In the genomic region with DNA sequence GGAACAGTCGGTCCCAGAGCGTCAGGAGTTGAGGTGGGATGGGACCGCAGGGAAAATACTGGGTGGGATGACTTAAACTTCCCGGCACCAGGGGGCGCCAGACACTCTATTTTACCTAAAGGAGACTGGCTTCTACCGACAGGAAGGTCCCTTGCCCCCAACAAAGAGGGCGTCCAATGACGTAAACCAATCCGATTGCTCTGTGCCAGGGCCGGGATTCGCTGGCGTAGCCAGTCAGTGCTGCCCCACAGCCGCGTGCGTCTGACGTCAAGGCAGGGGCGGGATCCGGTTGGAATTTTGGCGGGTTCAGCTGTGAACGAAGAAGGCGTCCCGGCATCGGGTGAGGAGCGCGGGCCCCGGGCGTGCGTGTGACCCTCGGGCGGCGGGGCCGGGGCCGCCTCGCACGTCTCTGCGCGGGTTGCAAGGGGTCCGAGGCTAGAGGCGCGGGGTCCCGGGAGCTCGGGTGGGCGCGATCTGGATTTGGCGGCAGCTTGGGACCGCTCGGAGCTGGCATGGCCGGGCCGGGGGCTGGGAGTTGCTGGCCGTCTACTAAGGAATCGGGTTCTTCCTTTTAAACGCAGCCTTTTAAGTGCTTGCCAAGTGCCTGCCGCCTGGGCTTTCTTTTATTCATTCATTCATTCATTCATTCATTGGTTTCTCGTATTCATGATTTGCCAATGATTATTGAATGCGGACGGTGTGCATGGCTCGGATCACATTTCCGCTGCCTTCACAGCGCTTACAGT, we compare ENCODE assay signal across 1 cellular context.
A peak's percentile ranks its signal among the peaks of the same experiment; 100 is the strongest.
TF ChIP-seq lines count a peak whose summit lies in the region.

A gene (plus strand): TSS at position 292 of the 746 bp plus-strand sequence. CDS start 2,645 bp downstream, outside the sequence.

TF ChIP-seq in K562, 482 proteins besides CTCF, POLR2A, EP300 and RAD21 (continued from another document and continues in another):
- TF ChIP-seq, protein P1, sequence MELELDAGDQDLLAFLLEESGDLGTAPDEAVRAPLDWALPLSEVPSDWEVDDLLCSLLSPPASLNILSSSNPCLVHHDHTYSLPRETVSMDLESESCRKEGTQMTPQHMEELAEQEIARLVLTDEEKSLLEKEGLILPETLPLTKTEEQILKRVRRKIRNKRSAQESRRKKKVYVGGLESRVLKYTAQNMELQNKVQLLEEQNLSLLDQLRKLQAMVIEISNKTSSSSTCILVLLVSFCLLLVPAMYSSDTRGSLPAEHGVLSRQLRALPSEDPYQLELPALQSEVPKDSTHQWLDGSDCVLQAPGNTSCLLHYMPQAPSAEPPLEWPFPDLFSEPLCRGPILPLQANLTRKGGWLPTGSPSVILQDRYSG (tag; conservative IDR thresholded peaks at IDR 0.05; ENCODE audit: low read depth) = no peak
- TF ChIP-seq RBM14 (IDR thresholded peaks at IDR 0.05; ENCODE audit: borderline replicate concordance, insufficient read depth, low read depth, low read length) (no peak), SRSF1 (IDR thresholded peaks at IDR 0.05; ENCODE audit: low read depth, low read length) (no peak), NEUROD1 (IDR thresholded peaks at IDR 0.05; ENCODE audit: borderline replicate concordance, low read depth, low read length, partially characterized antibody) (peak; percentile 33), TRIM28 (IDR thresholded peaks at IDR 0.05) (no peak), ZNF121 (CRISPR knock-in tag; conservative IDR thresholded peaks at IDR 0.05) (no peak), HDAC2 (IDR thresholded peaks at IDR 0.05) (peak; percentile 14; the same call in 1 of the 2 replicates), GTF2A2 (tag; IDR thresholded peaks at IDR 0.05) (no peak), POLR2H (tag; IDR thresholded peaks at IDR 0.05; ENCODE audit: low read depth) (no peak), SRSF7 (optimal IDR thresholded peaks at IDR 0.05; ENCODE audit: low read depth, low read length) (no peak), RB1 (IDR thresholded peaks at IDR 0.05; ENCODE audit: low read depth) (peak; percentile 96), E2F3 (CRISPR knock-in tag; IDR thresholded peaks at IDR 0.05) (peak; percentile 91), CHD4 (IDR thresholded peaks at IDR 0.05; ENCODE audit: insufficient read depth, insufficient replicate concordance, low read depth, low read length, poor library complexity, severe bottlenecking) (no peak), ETV6 (IDR thresholded peaks at IDR 0.05; ENCODE audit: borderline replicate concordance in 1 of 2, low read depth in 2 of 2, low read length in 1 of 2) (peak in 1 of 2 experiments; percentile 27; a peak in 1 of 4 replicates), ETV6 (CRISPR knock-in tag; IDR thresholded peaks at IDR 0.05; ENCODE audit: borderline replicate concordance) (no peak), RHOXF2B (CRISPR knock-in tag; conservative IDR thresholded peaks at IDR 0.05) (no peak), NR2C1 (IDR thresholded peaks at IDR 0.05) (no peak), NR2C1 (tag; IDR thresholded peaks at IDR 0.05) (no peak), SMAD1 (IDR thresholded peaks at IDR 0.05; ENCODE audit: low read depth, low read length, partially characterized antibody) (no peak), ZNF436 (CRISPR knock-in tag; IDR thresholded peaks at IDR 0.05) (no peak), MIER1 (IDR thresholded peaks at IDR 0.05; ENCODE audit: low read depth) (no peak; the same call in 1 of the 2 replicates), SREBF2 (CRISPR knock-in tag; IDR thresholded peaks at IDR 0.05) (no peak), BMI1 (IDR thresholded peaks at IDR 0.05; ENCODE audit: low read length) (no peak), KHSRP (IDR thresholded peaks at IDR 0.05) (no peak), MAFF (IDR thresholded peaks at IDR 0.05; ENCODE audit: low read length) (no peak), POLR2G (IDR thresholded peaks at IDR 0.05; ENCODE audit: low read depth, low read length) (peak; percentile 90), HSF4 (CRISPR knock-in tag; IDR thresholded peaks at IDR 0.05; ENCODE audit: borderline replicate concordance) (no peak), ZNF830 (CRISPR knock-in tag; IDR thresholded peaks at IDR 0.05) (no peak), ZEB2 (IDR thresholded peaks at IDR 0.05) (no peak), RBM17 (IDR thresholded peaks at IDR 0.05; ENCODE audit: borderline replicate concordance, low read depth, low read length) (no peak), ZNF507 (tag; conservative IDR thresholded peaks at IDR 0.05) (no peak), ZNF668 (CRISPR knock-in tag; IDR thresholded peaks at IDR 0.05) (no peak), ZNF707 (CRISPR knock-in tag; conservative IDR thresholded peaks at IDR 0.05) (no peak), DACH1 (IDR thresholded peaks at IDR 0.05; ENCODE audit: partially characterized antibody) (peak; percentile 38)
- TF ChIP-seq, protein P2, sequence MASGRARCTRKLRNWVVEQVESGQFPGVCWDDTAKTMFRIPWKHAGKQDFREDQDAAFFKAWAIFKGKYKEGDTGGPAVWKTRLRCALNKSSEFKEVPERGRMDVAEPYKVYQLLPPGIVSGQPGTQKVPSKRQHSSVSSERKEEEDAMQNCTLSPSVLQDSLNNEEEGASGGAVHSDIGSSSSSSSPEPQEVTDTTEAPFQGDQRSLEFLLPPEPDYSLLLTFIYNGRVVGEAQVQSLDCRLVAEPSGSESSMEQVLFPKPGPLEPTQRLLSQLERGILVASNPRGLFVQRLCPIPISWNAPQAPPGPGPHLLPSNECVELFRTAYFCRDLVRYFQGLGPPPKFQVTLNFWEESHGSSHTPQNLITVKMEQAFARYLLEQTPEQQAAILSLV (tag; IDR thresholded peaks at IDR 0.05) = no peak
- TF ChIP-seq, protein P3, sequence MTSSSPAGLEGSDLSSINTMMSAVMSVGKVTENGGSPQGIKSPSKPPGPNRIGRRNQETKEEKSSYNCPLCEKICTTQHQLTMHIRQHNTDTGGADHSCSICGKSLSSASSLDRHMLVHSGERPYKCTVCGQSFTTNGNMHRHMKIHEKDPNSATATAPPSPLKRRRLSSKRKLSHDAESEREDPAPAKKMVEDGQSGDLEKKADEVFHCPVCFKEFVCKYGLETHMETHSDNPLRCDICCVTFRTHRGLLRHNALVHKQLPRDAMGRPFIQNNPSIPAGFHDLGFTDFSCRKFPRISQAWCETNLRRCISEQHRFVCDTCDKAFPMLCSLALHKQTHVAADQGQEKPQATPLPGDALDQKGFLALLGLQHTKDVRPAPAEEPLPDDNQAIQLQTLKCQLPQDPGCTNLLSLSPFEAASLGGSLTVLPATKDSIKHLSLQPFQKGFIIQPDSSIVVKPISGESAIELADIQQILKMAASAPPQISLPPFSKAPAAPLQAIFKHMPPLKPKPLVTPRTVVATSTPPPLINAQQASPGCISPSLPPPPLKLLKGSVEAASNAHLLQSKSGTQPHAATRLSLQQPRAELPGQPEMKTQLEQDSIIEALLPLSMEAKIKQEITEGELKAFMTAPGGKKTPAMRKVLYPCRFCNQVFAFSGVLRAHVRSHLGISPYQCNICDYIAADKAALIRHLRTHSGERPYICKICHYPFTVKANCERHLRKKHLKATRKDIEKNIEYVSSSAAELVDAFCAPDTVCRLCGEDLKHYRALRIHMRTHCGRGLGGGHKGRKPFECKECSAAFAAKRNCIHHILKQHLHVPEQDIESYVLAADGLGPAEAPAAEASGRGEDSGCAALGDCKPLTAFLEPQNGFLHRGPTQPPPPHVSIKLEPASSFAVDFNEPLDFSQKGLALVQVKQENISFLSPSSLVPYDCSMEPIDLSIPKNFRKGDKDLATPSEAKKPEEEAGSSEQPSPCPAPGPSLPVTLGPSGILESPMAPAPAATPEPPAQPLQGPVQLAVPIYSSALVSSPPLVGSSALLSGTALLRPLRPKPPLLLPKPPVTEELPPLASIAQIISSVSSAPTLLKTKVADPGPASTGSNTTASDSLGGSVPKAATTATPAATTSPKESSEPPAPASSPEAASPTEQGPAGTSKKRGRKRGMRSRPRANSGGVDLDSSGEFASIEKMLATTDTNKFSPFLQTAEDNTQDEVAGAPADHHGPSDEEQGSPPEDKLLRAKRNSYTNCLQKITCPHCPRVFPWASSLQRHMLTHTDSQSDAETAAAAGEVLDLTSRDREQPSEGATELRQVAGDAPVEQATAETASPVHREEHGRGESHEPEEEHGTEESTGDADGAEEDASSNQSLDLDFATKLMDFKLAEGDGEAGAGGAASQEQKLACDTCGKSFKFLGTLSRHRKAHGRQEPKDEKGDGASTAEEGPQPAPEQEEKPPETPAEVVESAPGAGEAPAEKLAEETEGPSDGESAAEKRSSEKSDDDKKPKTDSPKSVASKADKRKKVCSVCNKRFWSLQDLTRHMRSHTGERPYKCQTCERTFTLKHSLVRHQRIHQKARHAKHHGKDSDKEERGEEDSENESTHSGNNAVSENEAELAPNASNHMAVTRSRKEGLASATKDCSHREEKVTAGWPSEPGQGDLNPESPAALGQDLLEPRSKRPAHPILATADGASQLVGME (CRISPR knock-in tag; IDR thresholded peaks at IDR 0.05) = no peak
- TF ChIP-seq, protein P4, sequence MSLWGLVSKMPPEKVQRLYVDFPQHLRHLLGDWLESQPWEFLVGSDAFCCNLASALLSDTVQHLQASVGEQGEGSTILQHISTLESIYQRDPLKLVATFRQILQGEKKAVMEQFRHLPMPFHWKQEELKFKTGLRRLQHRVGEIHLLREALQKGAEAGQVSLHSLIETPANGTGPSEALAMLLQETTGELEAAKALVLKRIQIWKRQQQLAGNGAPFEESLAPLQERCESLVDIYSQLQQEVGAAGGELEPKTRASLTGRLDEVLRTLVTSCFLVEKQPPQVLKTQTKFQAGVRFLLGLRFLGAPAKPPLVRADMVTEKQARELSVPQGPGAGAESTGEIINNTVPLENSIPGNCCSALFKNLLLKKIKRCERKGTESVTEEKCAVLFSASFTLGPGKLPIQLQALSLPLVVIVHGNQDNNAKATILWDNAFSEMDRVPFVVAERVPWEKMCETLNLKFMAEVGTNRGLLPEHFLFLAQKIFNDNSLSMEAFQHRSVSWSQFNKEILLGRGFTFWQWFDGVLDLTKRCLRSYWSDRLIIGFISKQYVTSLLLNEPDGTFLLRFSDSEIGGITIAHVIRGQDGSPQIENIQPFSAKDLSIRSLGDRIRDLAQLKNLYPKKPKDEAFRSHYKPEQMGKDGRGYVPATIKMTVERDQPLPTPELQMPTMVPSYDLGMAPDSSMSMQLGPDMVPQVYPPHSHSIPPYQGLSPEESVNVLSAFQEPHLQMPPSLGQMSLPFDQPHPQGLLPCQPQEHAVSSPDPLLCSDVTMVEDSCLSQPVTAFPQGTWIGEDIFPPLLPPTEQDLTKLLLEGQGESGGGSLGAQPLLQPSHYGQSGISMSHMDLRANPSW (CRISPR knock-in tag; IDR thresholded peaks at IDR 0.05) = 0 out of 2 replicates have a peak, but pooled peaks have one; percentile 80
- TF ChIP-seq, protein P5, sequence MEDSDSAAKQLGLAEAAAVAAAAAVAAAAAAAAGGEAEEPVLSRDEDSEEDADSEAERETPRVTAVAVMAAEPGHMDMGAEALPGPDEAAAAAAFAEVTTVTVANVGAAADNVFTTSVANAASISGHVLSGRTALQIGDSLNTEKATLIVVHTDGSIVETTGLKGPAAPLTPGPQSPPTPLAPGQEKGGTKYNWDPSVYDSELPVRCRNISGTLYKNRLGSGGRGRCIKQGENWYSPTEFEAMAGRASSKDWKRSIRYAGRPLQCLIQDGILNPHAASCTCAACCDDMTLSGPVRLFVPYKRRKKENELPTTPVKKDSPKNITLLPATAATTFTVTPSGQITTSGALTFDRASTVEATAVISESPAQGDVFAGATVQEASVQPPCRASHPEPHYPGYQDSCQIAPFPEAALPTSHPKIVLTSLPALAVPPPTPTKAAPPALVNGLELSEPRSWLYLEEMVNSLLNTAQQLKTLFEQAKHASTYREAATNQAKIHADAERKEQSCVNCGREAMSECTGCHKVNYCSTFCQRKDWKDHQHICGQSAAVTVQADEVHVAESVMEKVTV (CRISPR knock-in tag; IDR thresholded peaks at IDR 0.05) = peak; percentile 68
- TF ChIP-seq, protein P6, sequence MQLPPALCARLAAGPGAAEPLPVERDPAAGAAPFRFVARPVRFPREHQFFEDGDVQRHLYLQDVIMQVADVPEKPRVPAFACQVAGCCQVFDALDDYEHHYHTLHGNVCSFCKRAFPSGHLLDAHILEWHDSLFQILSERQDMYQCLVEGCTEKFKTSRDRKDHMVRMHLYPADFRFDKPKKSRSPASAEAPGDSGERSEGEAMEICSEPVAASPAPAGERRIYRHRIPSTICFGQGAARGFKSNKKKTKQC (CRISPR knock-in tag; IDR thresholded peaks at IDR 0.05) = no peak
- TF ChIP-seq, protein P7, sequence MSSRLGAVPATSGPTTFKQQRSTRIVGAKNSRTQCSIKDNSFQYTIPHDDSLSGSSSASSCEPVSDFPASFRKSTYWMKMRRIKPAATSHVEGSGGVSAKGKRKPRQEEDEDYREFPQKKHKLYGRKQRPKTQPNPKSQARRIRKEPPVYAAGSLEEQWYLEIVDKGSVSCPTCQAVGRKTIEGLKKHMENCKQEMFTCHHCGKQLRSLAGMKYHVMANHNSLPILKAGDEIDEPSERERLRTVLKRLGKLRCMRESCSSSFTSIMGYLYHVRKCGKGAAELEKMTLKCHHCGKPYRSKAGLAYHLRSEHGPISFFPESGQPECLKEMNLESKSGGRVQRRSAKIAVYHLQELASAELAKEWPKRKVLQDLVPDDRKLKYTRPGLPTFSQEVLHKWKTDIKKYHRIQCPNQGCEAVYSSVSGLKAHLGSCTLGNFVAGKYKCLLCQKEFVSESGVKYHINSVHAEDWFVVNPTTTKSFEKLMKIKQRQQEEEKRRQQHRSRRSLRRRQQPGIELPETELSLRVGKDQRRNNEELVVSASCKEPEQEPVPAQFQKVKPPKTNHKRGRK (tag; IDR thresholded peaks at IDR 0.05) = no peak
- TF ChIP-seq, protein P8, sequence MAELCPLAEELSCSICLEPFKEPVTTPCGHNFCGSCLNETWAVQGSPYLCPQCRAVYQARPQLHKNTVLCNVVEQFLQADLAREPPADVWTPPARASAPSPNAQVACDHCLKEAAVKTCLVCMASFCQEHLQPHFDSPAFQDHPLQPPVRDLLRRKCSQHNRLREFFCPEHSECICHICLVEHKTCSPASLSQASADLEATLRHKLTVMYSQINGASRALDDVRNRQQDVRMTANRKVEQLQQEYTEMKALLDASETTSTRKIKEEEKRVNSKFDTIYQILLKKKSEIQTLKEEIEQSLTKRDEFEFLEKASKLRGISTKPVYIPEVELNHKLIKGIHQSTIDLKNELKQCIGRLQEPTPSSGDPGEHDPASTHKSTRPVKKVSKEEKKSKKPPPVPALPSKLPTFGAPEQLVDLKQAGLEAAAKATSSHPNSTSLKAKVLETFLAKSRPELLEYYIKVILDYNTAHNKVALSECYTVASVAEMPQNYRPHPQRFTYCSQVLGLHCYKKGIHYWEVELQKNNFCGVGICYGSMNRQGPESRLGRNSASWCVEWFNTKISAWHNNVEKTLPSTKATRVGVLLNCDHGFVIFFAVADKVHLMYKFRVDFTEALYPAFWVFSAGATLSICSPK (IDR thresholded peaks at IDR 0.05; ENCODE audit: borderline replicate concordance) = no peak
- TF ChIP-seq, protein P9, sequence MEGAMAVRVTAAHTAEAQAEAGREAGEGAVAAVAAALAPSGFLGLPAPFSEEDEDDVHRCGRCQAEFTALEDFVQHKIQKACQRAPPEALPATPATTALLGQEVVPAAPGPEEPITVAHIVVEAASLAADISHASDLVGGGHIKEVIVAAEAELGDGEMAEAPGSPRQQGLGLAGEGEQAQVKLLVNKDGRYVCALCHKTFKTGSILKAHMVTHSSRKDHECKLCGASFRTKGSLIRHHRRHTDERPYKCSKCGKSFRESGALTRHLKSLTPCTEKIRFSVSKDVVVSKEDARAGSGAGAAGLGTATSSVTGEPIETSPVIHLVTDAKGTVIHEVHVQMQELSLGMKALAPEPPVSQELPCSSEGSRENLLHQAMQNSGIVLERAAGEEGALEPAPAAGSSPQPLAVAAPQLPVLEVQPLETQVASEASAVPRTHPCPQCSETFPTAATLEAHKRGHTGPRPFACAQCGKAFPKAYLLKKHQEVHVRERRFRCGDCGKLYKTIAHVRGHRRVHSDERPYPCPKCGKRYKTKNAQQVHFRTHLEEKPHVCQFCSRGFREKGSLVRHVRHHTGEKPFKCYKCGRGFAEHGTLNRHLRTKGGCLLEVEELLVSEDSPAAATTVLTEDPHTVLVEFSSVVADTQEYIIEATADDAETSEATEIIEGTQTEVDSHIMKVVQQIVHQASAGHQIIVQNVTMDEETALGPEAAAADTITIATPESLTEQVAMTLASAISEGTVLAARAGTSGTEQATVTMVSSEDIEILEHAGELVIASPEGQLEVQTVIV (CRISPR knock-in tag; IDR thresholded peaks at IDR 0.05; ENCODE audit: borderline replicate concordance) = no peak
